Comparison of ENCODE assay signal across 9 cellular contexts in genomic region chr7:83219231-83219630, GRCh38. TPM values are rescaled to one million over a fixed set of nuclear protein-coding genes. Genes with fewer than 3 reads are reported as not detected.
"Had no signal": no experiment of that assay in that cellular context is flagged by ENCODE, and none has a peak within 500 bp of the region (broad histone marks: within the 10 kb centered on the region; RNA-seq: fewer than 3 reads in every experiment).

No MANE protein-coding gene starts in this region.

RNA-seq across cellular contexts. Expression of gene PCLO, which starts 56.5 kb away (rescaled TPM):
- total RNA-seq: activated CD4-positive, alpha-beta memory T cell treated with anti-CD3 and anti-CD28 coated beads, Interleukin-2, amount 10 ng/mL, durations not matched to agents 7 days and 5 days; activated CD4-positive, alpha-beta T cell treated with anti-CD3 and anti-CD28 coated beads, Interleukin-2, amount 10 ng/mL, durations not matched to agents 24 days and 14 days; activated CD4-positive, alpha-beta T cell treated with anti-CD3 and anti-CD28 coated beads, Interleukin-2, amount 10 ng/mL, durations not matched to agents 7 days and 5 days; activated CD8-positive, alpha-beta memory T cell treated with anti-CD3 and anti-CD28 coated beads for 36 hours; activated CD8-positive, alpha-beta memory T cell treated with anti-CD3 and anti-CD28 coated beads, Interleukin-2, amount 10 ng/mL, durations not matched to agents 7 days and 5 days; activated CD8-positive, alpha-beta T cell treated with anti-CD3 and anti-CD28 coated beads for 36 hours; activated CD8-positive, alpha-beta T cell treated with anti-CD3 and anti-CD28 coated beads, Interleukin-2, amount 10 ng/mL, durations not matched to agents 7 days and 5 days; T-helper 1 cell treated with Interleukin-12 subunit alpha and Interleukin-12 subunit beta and Interleukin-4 antibody, amounts not matched to agents 30 ng/mL and 1 ng/mL, for 36 hours; T-helper 2 cell treated with Interferon-gamma antibody and Interleukin-4, amounts not matched to agents 100 ng/mL and 5 ng/mL, for 36 hours had no signal
